Comparison of ENCODE assay signal across 8 cellular contexts in the genomic region with DNA sequence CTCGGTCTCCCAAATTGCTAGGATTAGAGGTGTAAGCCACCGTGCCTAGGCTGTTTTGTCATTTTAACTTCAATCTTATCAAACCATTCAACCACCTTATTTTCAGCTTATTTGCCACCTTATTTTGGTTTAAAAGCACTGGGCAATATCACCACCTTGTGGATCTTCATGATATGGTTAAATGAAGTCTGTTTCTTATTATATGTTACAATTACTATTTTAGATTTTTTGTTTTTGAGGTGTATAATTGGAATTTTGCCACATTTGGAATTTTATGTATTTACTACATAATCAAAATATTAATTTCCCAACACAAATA. TPM values are rescaled to one million over a fixed set of nuclear protein-coding genes. Genes with fewer than 3 reads are reported as not detected.
A peak's percentile ranks its signal among the peaks of the same experiment; 100 is the strongest.
DNase-seq lines count a peak whose midpoint lies in the region; ATAC-seq and TF ChIP-seq lines count a peak whose summit lies in the region.

No MANE protein-coding gene starts in this region.

- no peaks in the 10 kb centered on the region for H3K4me1 Mint-ChIP-seq in activated CD8-positive, alpha-beta memory T cell treated with anti-CD3 and anti-CD28 coated beads, Interleukin-2, amount 10 ng/mL, durations not matched to agents 7 days and 5 days

- CTCF ChIA-PET in RWPE1 (lab: Yijun Ruan, JAX) = interaction anchor here (0.6 to 0.8 kb wide), 5 partner anchors 35 to 467 kb away, joined by 3 to 8 read pairs (median 4); no protein-coding TSS in a partner anchor
- CTCF ChIA-PET in activated CD8-positive, alpha-beta memory T cell treated with anti-CD3 and anti-CD28 coated beads, Interleukin-2, amount 10 ng/mL, durations not matched to agents 7 days and 5 days (lab: Charles Lee) = no interaction called here

- no peaks in the 10 kb centered on the region for H3K27me3 ChIP-seq in ACC112 (ENCODE audit: insufficient read depth, low read length)

- H3K27ac Mint-ChIP-seq in activated CD8-positive, alpha-beta memory T cell treated with anti-CD3 and anti-CD28 coated beads, Interleukin-2, amount 10 ng/mL, durations not matched to agents 7 days and 5 days = no peak overlapping the region

- H3K9me3 Mint-ChIP-seq in activated CD8-positive, alpha-beta memory T cell treated with anti-CD3 and anti-CD28 coated beads, Interleukin-2, amount 10 ng/mL, durations not matched to agents 7 days and 5 days (ENCODE audit: low read depth) = no peaks in the 10 kb centered on the region

- no peak for ATAC-seq in activated CD8-positive, alpha-beta memory T cell treated with anti-CD3 and anti-CD28 coated beads, Interleukin-2, amount 10 ng/mL, durations not matched to agents 7 days and 5 days
- ATAC-seq in HG02678 (IDR thresholded peaks at IDR 0.05; ENCODE audit: unreplicated experiment) = no peak

- H3K4me1 ChIP-seq in ACC112 (ENCODE audit: control insufficient read depth, insufficient read depth, low read length, unreplicated experiment) = peaks cover 10% of the 10 kb centered on the region

- H3K36me3 Mint-ChIP-seq in activated CD8-positive, alpha-beta memory T cell treated with anti-CD3 and anti-CD28 coated beads, Interleukin-2, amount 10 ng/mL, durations not matched to agents 7 days and 5 days = no peaks in the 10 kb centered on the region

- DNase-seq in HFF-Myc (ENCODE audit: extremely low read depth, low read depth) (no peak), RWPE1 (ENCODE audit: low spot score) (peak; percentile 19), glomerular visceral epithelial cell (ENCODE audit: extremely low spot score) (peak; percentile 57), NCI-H187 (lab: John Stamatoyannopoulos, UW) (no peak), activated gamma-delta T cell (lab: John Stamatoyannopoulos, UW) (no peak)
- no peak for DNase-seq in activated CD8-positive, alpha-beta memory T cell treated with anti-CD3 and anti-CD28 coated beads, Interleukin-2, amount 10 ng/mL, durations not matched to agents 7 days and 5 days

- peak; percentile 25 for TF ChIP-seq CTCF in HFF-Myc (IDR thresholded peaks at IDR 0.05; ENCODE audit: low read depth, low read length, missing control alignments)
- peak; percentile 34 for TF ChIP-seq CTCF in RWPE1 (conservative IDR thresholded peaks at IDR 0.05; ENCODE audit: low read depth)

- H3K36me3 ChIP-seq in ACC112 (ENCODE audit: insufficient read depth, low read length) = no peaks in the 10 kb centered on the region

- H3K79me2 ChIP-seq in ACC112 (ENCODE audit: control insufficient read depth, insufficient read depth, low read length, unreplicated experiment) = no peaks in the 10 kb centered on the region

- POLR2A ChIA-PET in RWPE1 (lab: Yijun Ruan, JAX; ENCODE audit: low non-redundant PET) = no interaction called here

- no peak overlapping the region for H3K4me3 Mint-ChIP-seq in activated CD8-positive, alpha-beta memory T cell treated with anti-CD3 and anti-CD28 coated beads, Interleukin-2, amount 10 ng/mL, durations not matched to agents 7 days and 5 days

- H3K27ac ChIP-seq in ACC112 (ENCODE audit: low read depth, low read length) (no peak overlapping the region), RWPE1 (no peak overlapping the region)

- H3K27me3 Mint-ChIP-seq in activated CD8-positive, alpha-beta memory T cell treated with anti-CD3 and anti-CD28 coated beads, Interleukin-2, amount 10 ng/mL, durations not matched to agents 7 days and 5 days = no peaks in the 10 kb centered on the region

- H3K4me3 ChIP-seq in ACC112 (ENCODE audit: low read depth, low read length) = no peak overlapping the region
- no peak overlapping the region for H3K4me3 ChIP-seq in HFF-Myc (replicated peaks; ENCODE audit: low read depth, low read length)

- peak overlapping the region; percentile 26 for H2AFZ ChIP-seq in ACC112 (ENCODE audit: low read length, unreplicated experiment)

RNA-seq across cellular contexts. Expression of a gene that starts 43.8 kb away (rescaled TPM):
- total RNA-seq in activated CD8-positive, alpha-beta memory T cell treated with anti-CD3 and anti-CD28 coated beads, Interleukin-2, amount 10 ng/mL, durations not matched to agents 7 days and 5 days = not detected

Comparison
In these comparisons a context has a peak if more than half of its experiments do, and no peak if none do; other contexts are left out.
1. DNase-seq: peak in RWPE1 (single experiment) and glomerular visceral epithelial cell (single experiment); none in HFF-Myc (single experiment), NCI-H187 (0 of 2), activated CD8-positive, alpha-beta memory T cell treated with anti-CD3 and anti-CD28 coated beads, Interleukin-2, amount 10 ng/mL, durations not matched to agents 7 days and 5 days (single experiment) and activated gamma-delta T cell (single experiment).